14 cellular contexts compared by ENCODE assay signal in the genomic region with DNA sequence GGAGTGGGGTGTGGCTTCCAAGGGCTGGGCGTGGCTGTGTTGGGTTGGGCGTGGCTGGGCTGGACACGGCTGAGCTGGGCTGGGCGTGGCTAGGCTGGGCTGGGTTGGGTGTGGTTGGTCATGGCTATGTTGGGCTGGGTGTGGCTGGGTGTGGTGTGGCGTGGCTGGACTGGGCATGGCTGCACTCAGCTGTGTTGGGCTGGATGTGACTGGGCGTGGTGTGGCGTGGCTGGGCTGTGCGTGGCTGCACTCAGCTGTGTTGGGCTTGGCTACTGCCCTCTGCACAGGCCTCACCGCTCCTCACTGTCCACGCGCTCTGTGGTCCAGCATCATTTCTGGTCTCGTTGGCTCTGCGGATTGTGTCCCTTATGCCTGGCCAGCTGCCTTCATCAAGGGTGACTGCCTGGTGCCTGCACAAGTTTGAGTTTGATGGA.
A peak's percentile ranks its signal among the peaks of the same experiment; 100 is the strongest.
DNase-seq lines count a peak whose midpoint lies in the region; ATAC-seq, FAIRE-seq and TF ChIP-seq lines count a peak whose summit lies in the region.
"Had no signal": no experiment of that assay in that cellular context is flagged by ENCODE, and none has a peak within 500 bp of the region (broad histone marks: within the 10 kb centered on the region; RNA-seq: fewer than 3 reads in every experiment).

No MANE protein-coding gene starts in this region.

- no peaks in the 10 kb centered on the region for H3K9me3 ChIP-seq in neutrophil

- TF ChIP-seq CTCF in neutrophil (IDR thresholded peaks at IDR 0.05): no peak

- H3K4me3 ChIP-seq in neutrophil (ENCODE audit: low read depth in 1 of 2, low read length in 1 of 2): no peak overlapping the region

- H3K27ac ChIP-seq in neutrophil: peak overlapping the region; percentile 100
- H3K27ac ChIP-seq: KMS-11 had no signal

- no peak for ATAC-seq in HG03139 (IDR thresholded peaks at IDR 0.05; ENCODE audit: unreplicated experiment)

- H3K36me3 ChIP-seq in neutrophil: peaks cover 42% of the 10 kb centered on the region

- no peaks in the 10 kb centered on the region for H3K27me3 ChIP-seq in neutrophil

- FAIRE-seq in HTR-8/SVneo (lab: Jason Lieb, UNC): peak; percentile 93

- peaks cover 54 to 70% of the 10 kb centered on the region in 2 experiments for H3K4me1 ChIP-seq in neutrophil (ENCODE audit: control insufficient read depth in 1 of 2, insufficient read depth in 1 of 2, low read depth in 1 of 2, low read length in 1 of 2)

- peak; percentile 24 for DNase-seq in NK-92 treated with Interleukin-12 subunit alpha and Interleukin-12 subunit beta, amount 100 ng/mL, for 24 hours (lab: John Stamatoyannopoulos, UW)
- DNase-seq in NK-92 (lab: John Stamatoyannopoulos, UW; ENCODE audit: unreplicated experiment) (no peak), HTR-8/SVneo (ENCODE audit: insufficient read length, low spot score) (no peak), SW480 (ENCODE audit: low spot score) (peak; percentile 99), iPS-NIHi7 (ENCODE audit: extremely low spot score) (no peak), NCI-H1930 (lab: John Stamatoyannopoulos, UW) (no peak)
- DNase-seq: aorta; effector memory CD4-positive, alpha-beta T cell; GDM1; NCI-H774; stimulated activated CD4-positive, alpha-beta T cell treated with anti-CD3 and anti-CD28 coated beads, Interleukin-4, amount 100 ng/mL, for 24 hours had no signal

Comparison
In these comparisons a context has a peak if more than half of its experiments do, and no peak if none do; other contexts are left out.
1. DNase-seq: peak in NK-92 treated with Interleukin-12 subunit alpha and Interleukin-12 subunit beta, amount 100 ng/mL, for 24 hours (single experiment) and SW480 (single experiment); none in NK-92 (single experiment), HTR-8/SVneo (single experiment), iPS-NIHi7 (single experiment) and NCI-H1930 (0 of 2).